Comparison of ENCODE assay signal across 1 cellular context in the genomic region with DNA sequence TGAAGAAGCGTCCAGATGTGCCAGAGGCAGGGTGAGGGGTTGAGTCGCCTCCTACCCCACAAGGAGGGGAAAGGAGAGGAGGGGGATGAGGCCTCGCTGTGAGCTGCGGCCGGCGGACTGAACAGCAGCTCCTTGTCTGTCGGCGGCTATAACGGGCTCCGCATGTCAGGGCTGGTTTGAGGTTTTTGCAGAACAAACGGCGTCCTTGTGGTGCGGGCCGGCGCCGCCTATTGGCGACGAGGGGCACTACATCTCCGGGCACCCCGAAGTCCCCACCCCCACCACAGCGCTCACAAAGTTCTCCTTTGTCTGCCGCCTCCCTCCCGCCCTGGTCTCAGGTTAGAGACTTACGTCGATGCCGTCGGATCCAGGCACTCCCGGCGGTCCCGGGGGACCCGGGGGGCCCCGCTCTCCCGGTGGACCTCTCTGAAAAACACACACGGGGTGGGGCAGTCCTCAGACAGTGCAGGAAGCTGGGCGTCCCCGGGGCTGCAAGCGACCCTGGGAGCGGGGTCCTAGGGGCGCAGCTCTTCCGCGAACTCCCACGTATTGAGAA.
TF ChIP-seq lines count a peak whose summit lies in the region.

No MANE protein-coding gene starts in this region.

TF ChIP-seq in K562, 482 proteins besides CTCF, POLR2A, EP300 and RAD21 (continues in another document):
- TF ChIP-seq, protein P1, sequence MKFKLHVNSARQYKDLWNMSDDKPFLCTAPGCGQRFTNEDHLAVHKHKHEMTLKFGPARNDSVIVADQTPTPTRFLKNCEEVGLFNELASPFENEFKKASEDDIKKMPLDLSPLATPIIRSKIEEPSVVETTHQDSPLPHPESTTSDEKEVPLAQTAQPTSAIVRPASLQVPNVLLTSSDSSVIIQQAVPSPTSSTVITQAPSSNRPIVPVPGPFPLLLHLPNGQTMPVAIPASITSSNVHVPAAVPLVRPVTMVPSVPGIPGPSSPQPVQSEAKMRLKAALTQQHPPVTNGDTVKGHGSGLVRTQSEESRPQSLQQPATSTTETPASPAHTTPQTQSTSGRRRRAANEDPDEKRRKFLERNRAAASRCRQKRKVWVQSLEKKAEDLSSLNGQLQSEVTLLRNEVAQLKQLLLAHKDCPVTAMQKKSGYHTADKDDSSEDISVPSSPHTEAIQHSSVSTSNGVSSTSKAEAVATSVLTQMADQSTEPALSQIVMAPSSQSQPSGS (CRISPR knock-in tag; IDR thresholded peaks at IDR 0.05): no peak
- TF ChIP-seq, protein P2, sequence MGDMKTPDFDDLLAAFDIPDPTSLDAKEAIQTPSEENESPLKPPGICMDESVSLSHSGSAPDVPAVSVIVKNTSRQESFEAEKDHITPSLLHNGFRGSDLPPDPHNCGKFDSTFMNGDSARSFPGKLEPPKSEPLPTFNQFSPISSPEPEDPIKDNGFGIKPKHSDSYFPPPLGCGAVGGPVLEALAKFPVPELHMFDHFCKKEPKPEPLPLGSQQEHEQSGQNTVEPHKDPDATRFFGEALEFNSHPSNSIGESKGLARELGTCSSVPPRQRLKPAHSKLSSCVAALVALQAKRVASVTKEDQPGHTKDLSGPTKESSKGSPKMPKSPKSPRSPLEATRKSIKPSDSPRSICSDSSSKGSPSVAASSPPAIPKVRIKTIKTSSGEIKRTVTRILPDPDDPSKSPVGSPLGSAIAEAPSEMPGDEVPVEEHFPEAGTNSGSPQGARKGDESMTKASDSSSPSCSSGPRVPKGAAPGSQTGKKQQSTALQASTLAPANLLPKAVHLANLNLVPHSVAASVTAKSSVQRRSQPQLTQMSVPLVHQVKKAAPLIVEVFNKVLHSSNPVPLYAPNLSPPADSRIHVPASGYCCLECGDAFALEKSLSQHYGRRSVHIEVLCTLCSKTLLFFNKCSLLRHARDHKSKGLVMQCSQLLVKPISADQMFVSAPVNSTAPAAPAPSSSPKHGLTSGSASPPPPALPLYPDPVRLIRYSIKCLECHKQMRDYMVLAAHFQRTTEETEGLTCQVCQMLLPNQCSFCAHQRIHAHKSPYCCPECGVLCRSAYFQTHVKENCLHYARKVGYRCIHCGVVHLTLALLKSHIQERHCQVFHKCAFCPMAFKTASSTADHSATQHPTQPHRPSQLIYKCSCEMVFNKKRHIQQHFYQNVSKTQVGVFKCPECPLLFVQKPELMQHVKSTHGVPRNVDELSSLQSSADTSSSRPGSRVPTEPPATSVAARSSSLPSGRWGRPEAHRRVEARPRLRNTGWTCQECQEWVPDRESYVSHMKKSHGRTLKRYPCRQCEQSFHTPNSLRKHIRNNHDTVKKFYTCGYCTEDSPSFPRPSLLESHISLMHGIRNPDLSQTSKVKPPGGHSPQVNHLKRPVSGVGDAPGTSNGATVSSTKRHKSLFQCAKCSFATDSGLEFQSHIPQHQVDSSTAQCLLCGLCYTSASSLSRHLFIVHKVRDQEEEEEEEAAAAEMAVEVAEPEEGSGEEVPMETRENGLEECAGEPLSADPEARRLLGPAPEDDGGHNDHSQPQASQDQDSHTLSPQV (IDR thresholded peaks at IDR 0.05): peak; percentile 93
- TF ChIP-seq ZNF79 (CRISPR knock-in tag; IDR thresholded peaks at IDR 0.05; ENCODE audit: low read depth): no peak
- TF ChIP-seq CREM (IDR thresholded peaks at IDR 0.05; ENCODE audit: low read depth): peak; percentile 82
- TF ChIP-seq MLLT1 (IDR thresholded peaks at IDR 0.05): 0 out of 4 replicates have a peak, but pooled peaks of 1 of the 2 experiments have one; percentile 54
- TF ChIP-seq PTTG1 (tag; IDR thresholded peaks at IDR 0.05; ENCODE audit: low read depth): no peak
- TF ChIP-seq SNAPC5 (CRISPR knock-in tag; IDR thresholded peaks at IDR 0.05): no peak
- TF ChIP-seq, protein P3, sequence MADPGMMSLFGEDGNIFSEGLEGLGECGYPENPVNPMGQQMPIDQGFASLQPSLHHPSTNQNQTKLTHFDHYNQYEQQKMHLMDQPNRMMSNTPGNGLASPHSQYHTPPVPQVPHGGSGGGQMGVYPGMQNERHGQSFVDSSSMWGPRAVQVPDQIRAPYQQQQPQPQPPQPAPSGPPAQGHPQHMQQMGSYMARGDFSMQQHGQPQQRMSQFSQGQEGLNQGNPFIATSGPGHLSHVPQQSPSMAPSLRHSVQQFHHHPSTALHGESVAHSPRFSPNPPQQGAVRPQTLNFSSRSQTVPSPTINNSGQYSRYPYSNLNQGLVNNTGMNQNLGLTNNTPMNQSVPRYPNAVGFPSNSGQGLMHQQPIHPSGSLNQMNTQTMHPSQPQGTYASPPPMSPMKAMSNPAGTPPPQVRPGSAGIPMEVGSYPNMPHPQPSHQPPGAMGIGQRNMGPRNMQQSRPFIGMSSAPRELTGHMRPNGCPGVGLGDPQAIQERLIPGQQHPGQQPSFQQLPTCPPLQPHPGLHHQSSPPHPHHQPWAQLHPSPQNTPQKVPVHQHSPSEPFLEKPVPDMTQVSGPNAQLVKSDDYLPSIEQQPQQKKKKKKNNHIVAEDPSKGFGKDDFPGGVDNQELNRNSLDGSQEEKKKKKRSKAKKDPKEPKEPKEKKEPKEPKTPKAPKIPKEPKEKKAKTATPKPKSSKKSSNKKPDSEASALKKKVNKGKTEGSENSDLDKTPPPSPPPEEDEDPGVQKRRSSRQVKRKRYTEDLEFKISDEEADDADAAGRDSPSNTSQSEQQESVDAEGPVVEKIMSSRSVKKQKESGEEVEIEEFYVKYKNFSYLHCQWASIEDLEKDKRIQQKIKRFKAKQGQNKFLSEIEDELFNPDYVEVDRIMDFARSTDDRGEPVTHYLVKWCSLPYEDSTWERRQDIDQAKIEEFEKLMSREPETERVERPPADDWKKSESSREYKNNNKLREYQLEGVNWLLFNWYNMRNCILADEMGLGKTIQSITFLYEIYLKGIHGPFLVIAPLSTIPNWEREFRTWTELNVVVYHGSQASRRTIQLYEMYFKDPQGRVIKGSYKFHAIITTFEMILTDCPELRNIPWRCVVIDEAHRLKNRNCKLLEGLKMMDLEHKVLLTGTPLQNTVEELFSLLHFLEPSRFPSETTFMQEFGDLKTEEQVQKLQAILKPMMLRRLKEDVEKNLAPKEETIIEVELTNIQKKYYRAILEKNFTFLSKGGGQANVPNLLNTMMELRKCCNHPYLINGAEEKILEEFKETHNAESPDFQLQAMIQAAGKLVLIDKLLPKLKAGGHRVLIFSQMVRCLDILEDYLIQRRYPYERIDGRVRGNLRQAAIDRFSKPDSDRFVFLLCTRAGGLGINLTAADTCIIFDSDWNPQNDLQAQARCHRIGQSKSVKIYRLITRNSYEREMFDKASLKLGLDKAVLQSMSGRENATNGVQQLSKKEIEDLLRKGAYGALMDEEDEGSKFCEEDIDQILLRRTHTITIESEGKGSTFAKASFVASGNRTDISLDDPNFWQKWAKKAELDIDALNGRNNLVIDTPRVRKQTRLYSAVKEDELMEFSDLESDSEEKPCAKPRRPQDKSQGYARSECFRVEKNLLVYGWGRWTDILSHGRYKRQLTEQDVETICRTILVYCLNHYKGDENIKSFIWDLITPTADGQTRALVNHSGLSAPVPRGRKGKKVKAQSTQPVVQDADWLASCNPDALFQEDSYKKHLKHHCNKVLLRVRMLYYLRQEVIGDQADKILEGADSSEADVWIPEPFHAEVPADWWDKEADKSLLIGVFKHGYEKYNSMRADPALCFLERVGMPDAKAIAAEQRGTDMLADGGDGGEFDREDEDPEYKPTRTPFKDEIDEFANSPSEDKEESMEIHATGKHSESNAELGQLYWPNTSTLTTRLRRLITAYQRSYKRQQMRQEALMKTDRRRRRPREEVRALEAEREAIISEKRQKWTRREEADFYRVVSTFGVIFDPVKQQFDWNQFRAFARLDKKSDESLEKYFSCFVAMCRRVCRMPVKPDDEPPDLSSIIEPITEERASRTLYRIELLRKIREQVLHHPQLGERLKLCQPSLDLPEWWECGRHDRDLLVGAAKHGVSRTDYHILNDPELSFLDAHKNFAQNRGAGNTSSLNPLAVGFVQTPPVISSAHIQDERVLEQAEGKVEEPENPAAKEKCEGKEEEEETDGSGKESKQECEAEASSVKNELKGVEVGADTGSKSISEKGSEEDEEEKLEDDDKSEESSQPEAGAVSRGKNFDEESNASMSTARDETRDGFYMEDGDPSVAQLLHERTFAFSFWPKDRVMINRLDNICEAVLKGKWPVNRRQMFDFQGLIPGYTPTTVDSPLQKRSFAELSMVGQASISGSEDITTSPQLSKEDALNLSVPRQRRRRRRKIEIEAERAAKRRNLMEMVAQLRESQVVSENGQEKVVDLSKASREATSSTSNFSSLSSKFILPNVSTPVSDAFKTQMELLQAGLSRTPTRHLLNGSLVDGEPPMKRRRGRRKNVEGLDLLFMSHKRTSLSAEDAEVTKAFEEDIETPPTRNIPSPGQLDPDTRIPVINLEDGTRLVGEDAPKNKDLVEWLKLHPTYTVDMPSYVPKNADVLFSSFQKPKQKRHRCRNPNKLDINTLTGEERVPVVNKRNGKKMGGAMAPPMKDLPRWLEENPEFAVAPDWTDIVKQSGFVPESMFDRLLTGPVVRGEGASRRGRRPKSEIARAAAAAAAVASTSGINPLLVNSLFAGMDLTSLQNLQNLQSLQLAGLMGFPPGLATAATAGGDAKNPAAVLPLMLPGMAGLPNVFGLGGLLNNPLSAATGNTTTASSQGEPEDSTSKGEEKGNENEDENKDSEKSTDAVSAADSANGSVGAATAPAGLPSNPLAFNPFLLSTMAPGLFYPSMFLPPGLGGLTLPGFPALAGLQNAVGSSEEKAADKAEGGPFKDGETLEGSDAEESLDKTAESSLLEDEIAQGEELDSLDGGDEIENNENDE (IDR thresholded peaks at IDR 0.05; ENCODE audit: low read depth, low read length): no peak
- no peak for TF ChIP-seq KLF13 (tag; IDR thresholded peaks at IDR 0.05; ENCODE audit: borderline replicate concordance, low read depth)
- TF ChIP-seq RBM25 (IDR thresholded peaks at IDR 0.05; ENCODE audit: low read depth, low read length, severe bottlenecking): no peak
- TF ChIP-seq MTA1 (IDR thresholded peaks at IDR 0.05; ENCODE audit: borderline replicate concordance): no peak
- no peak for TF ChIP-seq GATA2 (CRISPR knock-in tag; IDR thresholded peaks at IDR 0.05)
- TF ChIP-seq CBX2 (IDR thresholded peaks at IDR 0.05; ENCODE audit: insufficient read depth, low read length, poor library complexity, severe bottlenecking): no peak
- TF ChIP-seq SAP30 (IDR thresholded peaks at IDR 0.05; ENCODE audit: borderline replicate concordance, insufficient read depth, low read depth, low read length, poor library complexity, severe bottlenecking): no peak
- no peak for TF ChIP-seq KDM5B (IDR thresholded peaks at IDR 0.05; ENCODE audit: insufficient replicate concordance, low read depth, low read length)
- TF ChIP-seq NUFIP1 (IDR thresholded peaks at IDR 0.05; ENCODE audit: partially characterized antibody): no peak
- no peak for TF ChIP-seq FOXJ2 (tag; IDR thresholded peaks at IDR 0.05)
- TF ChIP-seq ZNF253 (CRISPR knock-in tag; conservative IDR thresholded peaks at IDR 0.05): no peak
- no peak for TF ChIP-seq NCOA2 (IDR thresholded peaks at IDR 0.05; ENCODE audit: partially characterized antibody in 2 of 2)
- TF ChIP-seq CUX1 (CRISPR knock-in tag; IDR thresholded peaks at IDR 0.05): no peak
- TF ChIP-seq PPARD (CRISPR knock-in tag; IDR thresholded peaks at IDR 0.05): no peak
- no peak for TF ChIP-seq HSF4 (CRISPR knock-in tag; IDR thresholded peaks at IDR 0.05; ENCODE audit: borderline replicate concordance)
- TF ChIP-seq, protein P4, sequence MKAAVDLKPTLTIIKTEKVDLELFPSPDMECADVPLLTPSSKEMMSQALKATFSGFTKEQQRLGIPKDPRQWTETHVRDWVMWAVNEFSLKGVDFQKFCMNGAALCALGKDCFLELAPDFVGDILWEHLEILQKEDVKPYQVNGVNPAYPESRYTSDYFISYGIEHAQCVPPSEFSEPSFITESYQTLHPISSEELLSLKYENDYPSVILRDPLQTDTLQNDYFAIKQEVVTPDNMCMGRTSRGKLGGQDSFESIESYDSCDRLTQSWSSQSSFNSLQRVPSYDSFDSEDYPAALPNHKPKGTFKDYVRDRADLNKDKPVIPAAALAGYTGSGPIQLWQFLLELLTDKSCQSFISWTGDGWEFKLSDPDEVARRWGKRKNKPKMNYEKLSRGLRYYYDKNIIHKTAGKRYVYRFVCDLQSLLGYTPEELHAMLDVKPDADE (conservative IDR thresholded peaks at IDR 0.05; ENCODE audit: control insufficient read depth, low read depth, low read length): no peak
- no peak for TF ChIP-seq TEAD1 (CRISPR knock-in tag; IDR thresholded peaks at IDR 0.05)
- no peak for TF ChIP-seq ZNF124 (CRISPR knock-in tag; IDR thresholded peaks at IDR 0.05)
- no peak for TF ChIP-seq ZNF232 (CRISPR knock-in tag; IDR thresholded peaks at IDR 0.05)
- no peak for TF ChIP-seq NFIX (CRISPR knock-in tag; IDR thresholded peaks at IDR 0.05; ENCODE audit: low read depth)
